ENCODE assay signal across 12 cellular contexts in the genomic region with DNA sequence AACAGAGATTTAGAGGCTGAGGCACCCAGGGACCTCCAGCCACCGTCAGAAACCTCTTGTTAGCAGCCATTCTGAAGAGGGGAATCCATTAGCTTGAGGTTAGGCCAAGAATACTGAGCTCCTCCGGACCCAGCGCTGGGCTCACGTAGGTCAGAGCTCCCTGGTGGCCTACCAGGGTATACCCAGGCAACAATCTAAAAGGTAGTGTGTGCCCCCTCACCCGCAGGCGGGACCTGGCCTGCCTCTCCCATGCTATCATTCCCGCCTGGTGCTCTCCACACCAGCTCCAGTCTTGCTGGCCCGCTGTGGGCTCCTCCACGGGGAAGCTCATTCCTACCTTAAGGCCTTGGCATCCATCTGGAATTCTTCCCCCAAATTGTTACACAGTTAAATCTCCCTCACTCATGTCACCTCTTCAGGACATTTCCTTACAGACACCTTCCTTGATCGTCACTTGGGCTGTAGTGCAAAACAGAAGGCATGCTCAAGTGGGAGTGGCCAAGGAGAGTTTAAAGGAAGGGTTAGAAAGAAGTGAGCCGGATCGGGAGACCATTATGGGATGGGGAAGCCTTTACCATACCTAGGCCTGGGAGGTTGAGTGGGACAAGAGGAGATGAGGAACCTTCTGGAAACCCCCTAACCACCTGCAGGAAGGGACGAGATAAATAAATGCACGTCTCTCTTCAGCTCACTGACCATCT.
DNase-seq lines count a peak whose midpoint lies in the region; TF ChIP-seq lines count a peak whose summit lies in the region.
"Had no signal": no experiment of that assay in that cellular context is flagged by ENCODE, and none has a peak within 500 bp of the region (broad histone marks: within the 10 kb centered on the region; RNA-seq: fewer than 3 reads in every experiment).

No MANE protein-coding gene starts in this region.

- H3F3A ChIP-seq in MM.1S (ENCODE audit: insufficient read depth, low read length): no peaks in the 10 kb centered on the region

- H3K9me3 Mint-ChIP-seq in progenitor cell of endocrine pancreas (ENCODE audit: low read depth): no peaks in the 10 kb centered on the region
- H3K9me3 Mint-ChIP-seq: T-helper 1 cell treated with Interleukin-12 subunit alpha and Interleukin-12 subunit beta and Interleukin-4 antibody, amounts not matched to agents 30 μg/mL and 1 μg/mL, for 36 hours had no signal

- H3K79me2 ChIP-seq in KMS-11 (ENCODE audit: insufficient read depth, low read depth) (no peaks in the 10 kb centered on the region), MM.1S (ENCODE audit: low read length) (no peaks in the 10 kb centered on the region)

- H3K4me2 ChIP-seq in KMS-11 (no peak overlapping the region), MM.1S (ENCODE audit: low read depth, low read length) (no peak overlapping the region)

- peak overlapping the region; percentile 67 for H3K27ac Mint-ChIP-seq in progenitor cell of endocrine pancreas
- H3K27ac Mint-ChIP-seq: T-helper 1 cell treated with Interleukin-12 subunit alpha and Interleukin-12 subunit beta and Interleukin-4 antibody, amounts not matched to agents 30 μg/mL and 1 μg/mL, for 36 hours had no signal

- H3K9me2 ChIP-seq in MM.1S (replicated peaks; ENCODE audit: insufficient read depth, low read length): no peaks in the 10 kb centered on the region

- TF ChIP-seq CTCF in KMS-11 (conservative IDR thresholded peaks at IDR 0.05; ENCODE audit: low read depth, low read length) (no peak), progenitor cell of endocrine pancreas (IDR thresholded peaks at IDR 0.05; ENCODE audit: unreplicated experiment) (peak; percentile 43), MM.1S (IDR thresholded peaks at IDR 0.05; ENCODE audit: low read length) (no peak)

- DNase-seq in D341Med (ENCODE audit: low spot score) (peak; percentile 59), ecto neural progenitor cell (ENCODE audit: low spot score) (peak; percentile 62), progenitor cell of endocrine pancreas (ENCODE audit: low spot score, unreplicated experiment) (no peak), dedifferentiated amniotic fluid mesenchymal stem cell (ENCODE audit: extremely low spot score) (no peak), MM.1S (no peak), T-helper 2 cell (no peak)
- DNase-seq in activated T-cell treated with anti-CD3 and anti-CD28 coated beads, Interleukin-2, amount 50 U/mL, for 1 hour: no peak
- DNase-seq: activated gamma-delta T cell, MV-4-11 had no signal

- peaks cover 13% of the 10 kb centered on the region for H3K4me1 Mint-ChIP-seq in progenitor cell of endocrine pancreas (ENCODE audit: low read depth)

- H3K9me3 ChIP-seq in MM.1S (replicated peaks; ENCODE audit: insufficient read depth, low read length): no peaks in the 10 kb centered on the region

- no peak overlapping the region for H3K27ac ChIP-seq in KMS-11
- H3K27ac ChIP-seq in MM.1S (ENCODE audit: low read length): no peak overlapping the region
- H3K27ac ChIP-seq: epithelial cell of prostate had no signal

- H3K36me3 ChIP-seq in KMS-11 (ENCODE audit: insufficient read depth) (no peaks in the 10 kb centered on the region), MM.1S (replicated peaks; ENCODE audit: insufficient read depth, low read length) (no peaks in the 10 kb centered on the region)

- H2AFZ ChIP-seq in KMS-11 (ENCODE audit: low read depth): peak overlapping the region; percentile 73; the same call in 1 of the 2 replicates
- H2AFZ ChIP-seq in MM.1S (ENCODE audit: low read length): no peak overlapping the region

- H3K4me1 ChIP-seq in KMS-11 (ENCODE audit: low read depth, poor library complexity, severe bottlenecking): no peaks in the 10 kb centered on the region
- H3K4me1 ChIP-seq in MM.1S (ENCODE audit: low read length): no peaks in the 10 kb centered on the region

- H3K36me3 Mint-ChIP-seq in progenitor cell of endocrine pancreas (ENCODE audit: insufficient read depth): no peaks in the 10 kb centered on the region

- no peak overlapping the region for H3K9ac ChIP-seq in KMS-11
- H3K9ac ChIP-seq in MM.1S (ENCODE audit: low read length): no peak overlapping the region

- no peak overlapping the region for H3K4me3 ChIP-seq in KMS-11 (IDR thresholded peaks at IDR 0.05; ENCODE audit: insufficient read depth, low read depth, low read length)
- no peak overlapping the region for H3K4me3 ChIP-seq in MM.1S (ENCODE audit: low read length)

- H4K20me1 ChIP-seq in KMS-11 (ENCODE audit: insufficient read depth) (no peaks in the 10 kb centered on the region), MM.1S (ENCODE audit: insufficient read depth, low read length) (no peaks in the 10 kb centered on the region)

- peaks cover 37% of the 10 kb centered on the region for H3K27me3 Mint-ChIP-seq in progenitor cell of endocrine pancreas

- H3K27me3 ChIP-seq in KMS-11 (ENCODE audit: insufficient read depth, low read depth) (no peaks in the 10 kb centered on the region), MM.1S (replicated peaks; ENCODE audit: insufficient read depth, low read length) (no peaks in the 10 kb centered on the region)

- peak overlapping the region; percentile 67 for H3K4me3 Mint-ChIP-seq in progenitor cell of endocrine pancreas (ENCODE audit: low read depth)
- H3K4me3 Mint-ChIP-seq: T-helper 1 cell treated with Interleukin-12 subunit alpha and Interleukin-12 subunit beta and Interleukin-4 antibody, amounts not matched to agents 30 μg/mL and 1 μg/mL, for 36 hours had no signal

Comparison
In these comparisons a context has a peak if more than half of its experiments do, and no peak if none do; other contexts are left out.
1. DNase-seq: peak in D341Med (single experiment) and ecto neural progenitor cell (single experiment); none in progenitor cell of endocrine pancreas (single experiment), activated T-cell treated with anti-CD3 and anti-CD28 coated beads, Interleukin-2, amount 50 U/mL, for 1 hour (single experiment), dedifferentiated amniotic fluid mesenchymal stem cell (single experiment), MM.1S (single experiment) and T-helper 2 cell (0 of 5).